In the genomic region with DNA sequence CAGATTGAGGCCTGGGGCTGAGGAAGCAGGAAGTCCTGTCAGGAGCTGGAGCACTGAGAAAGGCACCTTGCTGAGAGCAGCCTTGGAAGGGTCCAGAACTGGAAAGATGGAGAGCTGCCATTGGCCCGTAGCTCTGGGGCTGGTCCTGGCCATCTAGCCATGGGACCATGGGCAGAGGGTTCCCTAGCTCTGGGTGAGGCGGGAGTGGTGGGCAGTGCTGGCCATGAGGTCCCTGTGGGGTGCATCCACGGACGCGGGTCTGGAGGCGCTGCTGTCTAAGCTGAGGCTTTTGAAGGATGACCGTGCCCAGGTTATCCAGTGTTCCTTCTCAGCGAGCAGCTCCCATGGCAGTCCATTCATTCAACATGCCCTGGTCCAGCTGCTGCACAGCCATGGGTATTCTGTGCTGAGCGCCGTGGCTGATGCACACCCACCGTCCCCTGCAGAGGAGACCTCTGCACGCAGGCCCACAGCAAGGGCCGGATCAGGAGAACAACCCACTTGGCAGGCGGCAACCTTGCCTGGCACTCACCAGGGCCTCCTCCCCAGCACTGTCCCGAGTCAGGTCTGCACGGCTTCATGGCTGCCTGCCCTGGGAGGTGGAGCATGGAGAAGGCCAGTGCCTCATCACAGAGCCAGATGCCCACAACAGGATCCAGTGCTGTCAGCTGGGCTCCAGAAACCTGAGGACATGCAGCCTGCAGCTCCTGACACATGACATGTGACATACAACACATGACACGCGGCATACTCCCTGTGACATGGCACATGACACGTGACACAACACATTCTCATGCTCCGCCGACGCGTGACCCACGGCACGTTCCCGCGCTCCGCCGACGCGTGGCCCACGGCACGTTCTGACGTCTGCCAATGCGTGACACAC, we compare ENCODE assay signal across 19 cellular contexts.
"Had no signal": no experiment of that assay in that cellular context is flagged by ENCODE, and none has a peak within 500 bp of the region (broad histone marks: within the 10 kb centered on the region; RNA-seq: fewer than 3 reads in every experiment).

No MANE protein-coding gene starts in this region.

- DNase-seq: activated CD4-positive, alpha-beta memory T cell treated with anti-CD3 and anti-CD28 coated beads for 36 hours; activated CD4-positive, alpha-beta T cell treated with anti-CD3 and anti-CD28 coated beads for 36 hours; activated CD8-positive, alpha-beta memory T cell treated with anti-CD3 and anti-CD28 coated beads, Interleukin-2, amount 10 ng/mL, durations not matched to agents 7 days and 5 days; activated effector memory CD4-positive, alpha-beta T cell treated with Interleukin-2 at 50 U/mL for 16 hours; activated naive CD4-positive, alpha-beta T cell treated with anti-CD3 and anti-CD28 coated beads, Interleukin-2, amount 50 U/mL, for 16 hours; activated T-cell treated with anti-CD3 and anti-CD28 coated beads, Interleukin-2, amount 50 U/mL, for 24 hours; amniotic stem cell; colonic mucosa; foreskin fibroblast; glutamatergic neuron; midbrain; retina; SK-N-SH; WERI-Rb-1 had no signal

- H3K36me3 ChIP-seq: colonic mucosa, neural progenitor cell, WERI-Rb-1 had no signal

- H3K9ac ChIP-seq: neural progenitor cell, parathyroid adenoma, SK-N-SH had no signal

- H3K4me3 ChIP-seq: colonic mucosa, neural progenitor cell, smooth muscle cell, upper lobe of left lung had no signal

- H3K27me3 Mint-ChIP-seq: activated CD4-positive, alpha-beta memory T cell treated with anti-CD3 and anti-CD28 coated beads for 36 hours; activated CD4-positive, alpha-beta T cell treated with anti-CD3 and anti-CD28 coated beads for 36 hours; activated CD8-positive, alpha-beta memory T cell treated with anti-CD3 and anti-CD28 coated beads, Interleukin-2, amount 10 ng/mL, durations not matched to agents 7 days and 5 days; activated T-cell treated with anti-CD3 and anti-CD28 coated beads, Interleukin-2, amount 50 U/mL, for 24 hours; stimulated activated naive CD8-positive, alpha-beta T cell treated with anti-CD3 and anti-CD28 coated beads, Interleukin-15, Interleukin-2, amounts not matched to agents 100 ng/mL and 50 ng/mL, for 24 hours had no signal

- H3K9me3 ChIP-seq: colonic mucosa, SK-N-SH had no signal

- H3K9me3 Mint-ChIP-seq: activated CD4-positive, alpha-beta memory T cell treated with anti-CD3 and anti-CD28 coated beads for 36 hours; activated T-cell treated with anti-CD3 and anti-CD28 coated beads, Interleukin-2, amount 50 U/mL, for 24 hours; stimulated activated naive CD8-positive, alpha-beta T cell treated with anti-CD3 and anti-CD28 coated beads, Interleukin-15, Interleukin-2, amounts not matched to agents 100 ng/mL and 50 ng/mL, for 24 hours had no signal

- H3K4me1 ChIP-seq: colonic mucosa, neural progenitor cell, parathyroid adenoma had no signal

- H3K4me3 Mint-ChIP-seq: activated CD4-positive, alpha-beta memory T cell treated with anti-CD3 and anti-CD28 coated beads for 36 hours; activated CD4-positive, alpha-beta T cell treated with anti-CD3 and anti-CD28 coated beads for 36 hours; activated CD8-positive, alpha-beta memory T cell treated with anti-CD3 and anti-CD28 coated beads, Interleukin-2, amount 10 ng/mL, durations not matched to agents 7 days and 5 days; activated T-cell treated with anti-CD3 and anti-CD28 coated beads, Interleukin-2, amount 50 U/mL, for 24 hours; neural progenitor cell; stimulated activated naive CD8-positive, alpha-beta T cell treated with anti-CD3 and anti-CD28 coated beads, Interleukin-15, Interleukin-2, amounts not matched to agents 100 ng/mL and 50 ng/mL, for 24 hours had no signal

- ATAC-seq: activated CD4-positive, alpha-beta T cell treated with anti-CD3 and anti-CD28 coated beads for 36 hours; activated CD8-positive, alpha-beta memory T cell treated with anti-CD3 and anti-CD28 coated beads, Interleukin-2, amount 10 ng/mL, durations not matched to agents 7 days and 5 days had no signal

- H3K27ac Mint-ChIP-seq: activated CD4-positive, alpha-beta memory T cell treated with anti-CD3 and anti-CD28 coated beads for 36 hours; activated CD4-positive, alpha-beta T cell treated with anti-CD3 and anti-CD28 coated beads for 36 hours; activated CD8-positive, alpha-beta memory T cell treated with anti-CD3 and anti-CD28 coated beads, Interleukin-2, amount 10 ng/mL, durations not matched to agents 7 days and 5 days; activated T-cell treated with anti-CD3 and anti-CD28 coated beads, Interleukin-2, amount 50 U/mL, for 24 hours; neural progenitor cell; stimulated activated naive CD8-positive, alpha-beta T cell treated with anti-CD3 and anti-CD28 coated beads, Interleukin-15, Interleukin-2, amounts not matched to agents 100 ng/mL and 50 ng/mL, for 24 hours had no signal

- H3K4me2 ChIP-seq: neural progenitor cell, SK-N-SH, smooth muscle cell had no signal

- H2AFZ ChIP-seq: neural progenitor cell, parathyroid adenoma had no signal

- H3K4me1 Mint-ChIP-seq: activated CD8-positive, alpha-beta memory T cell treated with anti-CD3 and anti-CD28 coated beads, Interleukin-2, amount 10 ng/mL, durations not matched to agents 7 days and 5 days had no signal

- H3K27me3 ChIP-seq: colonic mucosa, neural progenitor cell, upper lobe of left lung had no signal

- H3K27ac ChIP-seq: colonic mucosa, neural progenitor cell, parathyroid adenoma, upper lobe of left lung, WERI-Rb-1 had no signal
